2 cellular contexts compared by ENCODE assay signal in the genomic region with DNA sequence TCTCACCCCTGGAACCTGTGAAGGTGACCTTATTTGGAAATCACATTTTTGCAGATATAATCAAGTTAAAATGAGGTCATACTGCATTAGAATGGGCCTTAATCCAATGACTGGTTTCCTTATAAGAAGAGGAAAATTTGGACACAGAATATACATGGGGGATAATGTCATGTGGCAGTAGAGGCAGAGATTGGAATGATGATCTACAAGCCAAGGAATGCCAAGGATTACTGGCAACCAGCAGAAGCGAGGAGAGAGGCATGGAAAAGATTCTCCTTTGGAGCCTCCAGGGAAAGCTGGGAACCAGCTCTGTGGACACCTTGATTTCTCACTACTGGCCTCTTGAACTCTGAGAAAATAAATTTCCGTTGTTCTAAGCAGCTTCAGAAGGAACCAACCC.
A peak's percentile ranks its signal among the peaks of the same experiment; 100 is the strongest.
TF ChIP-seq lines count a peak whose summit lies in the region.

No MANE protein-coding gene starts in this region.

TF ChIP-seq in SK-N-SH treated with all-trans-retinoic acid at 6 μM for 48 hours, 23 proteins besides CTCF, POLR2A, EP300 and RAD21 (continued from another document):
- TF ChIP-seq, protein P1, sequence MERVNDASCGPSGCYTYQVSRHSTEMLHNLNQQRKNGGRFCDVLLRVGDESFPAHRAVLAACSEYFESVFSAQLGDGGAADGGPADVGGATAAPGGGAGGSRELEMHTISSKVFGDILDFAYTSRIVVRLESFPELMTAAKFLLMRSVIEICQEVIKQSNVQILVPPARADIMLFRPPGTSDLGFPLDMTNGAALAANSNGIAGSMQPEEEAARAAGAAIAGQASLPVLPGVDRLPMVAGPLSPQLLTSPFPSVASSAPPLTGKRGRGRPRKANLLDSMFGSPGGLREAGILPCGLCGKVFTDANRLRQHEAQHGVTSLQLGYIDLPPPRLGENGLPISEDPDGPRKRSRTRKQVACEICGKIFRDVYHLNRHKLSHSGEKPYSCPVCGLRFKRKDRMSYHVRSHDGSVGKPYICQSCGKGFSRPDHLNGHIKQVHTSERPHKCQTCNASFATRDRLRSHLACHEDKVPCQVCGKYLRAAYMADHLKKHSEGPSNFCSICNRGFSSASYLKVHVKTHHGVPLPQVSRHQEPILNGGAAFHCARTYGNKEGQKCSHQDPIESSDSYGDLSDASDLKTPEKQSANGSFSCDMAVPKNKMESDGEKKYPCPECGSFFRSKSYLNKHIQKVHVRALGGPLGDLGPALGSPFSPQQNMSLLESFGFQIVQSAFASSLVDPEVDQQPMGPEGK (CRISPR knock-in tag; IDR thresholded peaks at IDR 0.05; ENCODE audit: borderline replicate concordance) = no peak
- TF ChIP-seq, protein P2, sequence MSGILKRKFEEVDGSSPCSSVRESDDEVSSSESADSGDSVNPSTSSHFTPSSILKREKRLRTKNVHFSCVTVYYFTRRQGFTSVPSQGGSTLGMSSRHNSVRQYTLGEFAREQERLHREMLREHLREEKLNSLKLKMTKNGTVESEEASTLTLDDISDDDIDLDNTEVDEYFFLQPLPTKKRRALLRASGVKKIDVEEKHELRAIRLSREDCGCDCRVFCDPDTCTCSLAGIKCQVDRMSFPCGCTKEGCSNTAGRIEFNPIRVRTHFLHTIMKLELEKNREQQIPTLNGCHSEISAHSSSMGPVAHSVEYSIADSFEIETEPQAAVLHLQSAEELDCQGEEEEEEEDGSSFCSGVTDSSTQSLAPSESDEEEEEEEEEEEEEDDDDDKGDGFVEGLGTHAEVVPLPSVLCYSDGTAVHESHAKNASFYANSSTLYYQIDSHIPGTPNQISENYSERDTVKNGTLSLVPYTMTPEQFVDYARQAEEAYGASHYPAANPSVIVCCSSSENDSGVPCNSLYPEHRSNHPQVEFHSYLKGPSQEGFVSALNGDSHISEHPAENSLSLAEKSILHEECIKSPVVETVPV (CRISPR knock-in tag; IDR thresholded peaks at IDR 0.05) = no peak
- TF ChIP-seq TCF4 (CRISPR knock-in tag; IDR thresholded peaks at IDR 0.05; ENCODE audit: borderline replicate concordance) (no peak), ISL1 (CRISPR knock-in tag; IDR thresholded peaks at IDR 0.05) (peak; percentile 36)

TF ChIP-seq in SK-N-SH, 30 proteins besides CTCF, POLR2A, EP300 and RAD21 (continued from another document):
- TF ChIP-seq, protein P3, sequence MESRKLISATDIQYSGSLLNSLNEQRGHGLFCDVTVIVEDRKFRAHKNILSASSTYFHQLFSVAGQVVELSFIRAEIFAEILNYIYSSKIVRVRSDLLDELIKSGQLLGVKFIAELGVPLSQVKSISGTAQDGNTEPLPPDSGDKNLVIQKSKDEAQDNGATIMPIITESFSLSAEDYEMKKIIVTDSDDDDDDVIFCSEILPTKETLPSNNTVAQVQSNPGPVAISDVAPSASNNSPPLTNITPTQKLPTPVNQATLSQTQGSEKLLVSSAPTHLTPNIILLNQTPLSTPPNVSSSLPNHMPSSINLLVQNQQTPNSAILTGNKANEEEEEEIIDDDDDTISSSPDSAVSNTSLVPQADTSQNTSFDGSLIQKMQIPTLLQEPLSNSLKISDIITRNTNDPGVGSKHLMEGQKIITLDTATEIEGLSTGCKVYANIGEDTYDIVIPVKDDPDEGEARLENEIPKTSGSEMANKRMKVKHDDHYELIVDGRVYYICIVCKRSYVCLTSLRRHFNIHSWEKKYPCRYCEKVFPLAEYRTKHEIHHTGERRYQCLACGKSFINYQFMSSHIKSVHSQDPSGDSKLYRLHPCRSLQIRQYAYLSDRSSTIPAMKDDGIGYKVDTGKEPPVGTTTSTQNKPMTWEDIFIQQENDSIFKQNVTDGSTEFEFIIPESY (IDR thresholded peaks at IDR 0.05; ENCODE audit: borderline replicate concordance, low read depth) = no peak
